In the genomic region with DNA sequence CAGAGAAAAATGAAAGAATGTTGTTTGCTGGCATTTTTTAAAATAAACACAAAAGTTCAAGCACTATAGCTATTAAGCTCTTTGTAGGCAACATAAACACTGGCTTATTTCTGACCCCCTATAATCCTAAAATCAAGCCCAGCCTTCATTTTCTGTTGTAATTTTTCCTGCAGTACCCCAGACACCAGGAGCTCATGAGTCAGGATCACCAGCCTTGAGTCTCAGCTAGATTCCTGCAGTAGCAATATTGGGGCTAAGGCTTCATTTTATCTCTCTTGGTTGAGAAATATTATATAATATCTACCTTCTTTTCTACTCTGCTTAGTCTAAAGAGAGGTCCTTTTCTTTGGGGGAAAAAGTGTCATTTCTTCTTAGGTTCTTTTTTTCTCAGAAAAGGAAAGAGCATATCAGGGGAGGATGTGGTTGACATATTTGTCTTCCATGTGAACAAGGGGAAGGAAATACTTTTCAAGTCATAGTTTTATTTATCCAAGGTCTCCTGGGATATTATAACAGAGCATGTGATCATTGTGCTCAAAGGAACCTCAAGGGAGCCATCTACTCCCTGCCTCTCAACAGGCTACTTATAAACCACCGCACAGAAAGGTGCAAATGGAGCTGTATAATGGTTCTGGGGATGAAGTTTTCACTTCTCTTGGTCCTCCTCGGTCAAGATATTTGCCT, we compare ENCODE assay signal across 2 cellular contexts.
TF ChIP-seq lines count a peak whose summit lies in the region.

No MANE protein-coding gene starts in this region.

TF ChIP-seq in IMR-90, 13 proteins besides CTCF, POLR2A, EP300 and RAD21:
- TF ChIP-seq CEBPB (IDR thresholded peaks at IDR 0.05; ENCODE audit: low read depth, low read length): no peak
- no peak for TF ChIP-seq MAFK (IDR thresholded peaks at IDR 0.05; ENCODE audit: low read depth, low read length)
- TF ChIP-seq, protein P1, sequence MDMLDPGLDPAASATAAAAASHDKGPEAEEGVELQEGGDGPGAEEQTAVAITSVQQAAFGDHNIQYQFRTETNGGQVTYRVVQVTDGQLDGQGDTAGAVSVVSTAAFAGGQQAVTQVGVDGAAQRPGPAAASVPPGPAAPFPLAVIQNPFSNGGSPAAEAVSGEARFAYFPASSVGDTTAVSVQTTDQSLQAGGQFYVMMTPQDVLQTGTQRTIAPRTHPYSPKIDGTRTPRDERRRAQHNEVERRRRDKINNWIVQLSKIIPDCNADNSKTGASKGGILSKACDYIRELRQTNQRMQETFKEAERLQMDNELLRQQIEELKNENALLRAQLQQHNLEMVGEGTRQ (IDR thresholded peaks at IDR 0.05; ENCODE audit: low read depth, low read length): no peak
- TF ChIP-seq SMC3 (IDR thresholded peaks at IDR 0.05; ENCODE audit: low read depth, low read length): no peak
- no peak for TF ChIP-seq BHLHE40 (IDR thresholded peaks at IDR 0.05; ENCODE audit: low read depth, low read length)
- no peak for TF ChIP-seq CHD1 (IDR thresholded peaks at IDR 0.05; ENCODE audit: low read depth, low read length)
TF ChIP-seq in IMR-90: peak in this region for 0.

TF ChIP-seq in H1, 55 proteins besides CTCF, POLR2A, EP300 and RAD21:
- no peak for TF ChIP-seq FOSL1 (IDR thresholded peaks at IDR 0.05; ENCODE audit: insufficient read depth, low read depth, low read length)
- no peak for TF ChIP-seq TEAD4 (IDR thresholded peaks at IDR 0.05; ENCODE audit: low read depth, low read length)
- TF ChIP-seq NANOG (IDR thresholded peaks at IDR 0.05; ENCODE audit: insufficient read depth, low read depth, low read length, poor library complexity, severe bottlenecking): no peak
- no peak for TF ChIP-seq RBBP5 (IDR thresholded peaks at IDR 0.05; ENCODE audit: borderline replicate concordance, low read depth, low read length)
- TF ChIP-seq SP1 (IDR thresholded peaks at IDR 0.05; ENCODE audit: low read depth, low read length): no peak
- TF ChIP-seq, protein P2, sequence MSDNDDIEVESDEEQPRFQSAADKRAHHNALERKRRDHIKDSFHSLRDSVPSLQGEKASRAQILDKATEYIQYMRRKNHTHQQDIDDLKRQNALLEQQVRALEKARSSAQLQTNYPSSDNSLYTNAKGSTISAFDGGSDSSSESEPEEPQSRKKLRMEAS (IDR thresholded peaks at IDR 0.05): no peak
- TF ChIP-seq SP4 (IDR thresholded peaks at IDR 0.05; ENCODE audit: low read length): no peak
- no peak for TF ChIP-seq EGR1 (IDR thresholded peaks at IDR 0.05; ENCODE audit: borderline replicate concordance, low read depth, low read length)
- no peak for TF ChIP-seq CBX8 (IDR thresholded peaks at IDR 0.05; ENCODE audit: borderline replicate concordance, low read depth, low read length)
